1 cellular context compared by ENCODE assay signal in genomic region chr1:185672719-185673360, GRCh38.
TF ChIP-seq lines count a peak whose summit lies in the region.

No MANE protein-coding gene starts in this region.

TF ChIP-seq in HepG2, 621 proteins besides CTCF, POLR2A, EP300 and RAD21 (continued from another document):
- TF ChIP-seq, protein P1, sequence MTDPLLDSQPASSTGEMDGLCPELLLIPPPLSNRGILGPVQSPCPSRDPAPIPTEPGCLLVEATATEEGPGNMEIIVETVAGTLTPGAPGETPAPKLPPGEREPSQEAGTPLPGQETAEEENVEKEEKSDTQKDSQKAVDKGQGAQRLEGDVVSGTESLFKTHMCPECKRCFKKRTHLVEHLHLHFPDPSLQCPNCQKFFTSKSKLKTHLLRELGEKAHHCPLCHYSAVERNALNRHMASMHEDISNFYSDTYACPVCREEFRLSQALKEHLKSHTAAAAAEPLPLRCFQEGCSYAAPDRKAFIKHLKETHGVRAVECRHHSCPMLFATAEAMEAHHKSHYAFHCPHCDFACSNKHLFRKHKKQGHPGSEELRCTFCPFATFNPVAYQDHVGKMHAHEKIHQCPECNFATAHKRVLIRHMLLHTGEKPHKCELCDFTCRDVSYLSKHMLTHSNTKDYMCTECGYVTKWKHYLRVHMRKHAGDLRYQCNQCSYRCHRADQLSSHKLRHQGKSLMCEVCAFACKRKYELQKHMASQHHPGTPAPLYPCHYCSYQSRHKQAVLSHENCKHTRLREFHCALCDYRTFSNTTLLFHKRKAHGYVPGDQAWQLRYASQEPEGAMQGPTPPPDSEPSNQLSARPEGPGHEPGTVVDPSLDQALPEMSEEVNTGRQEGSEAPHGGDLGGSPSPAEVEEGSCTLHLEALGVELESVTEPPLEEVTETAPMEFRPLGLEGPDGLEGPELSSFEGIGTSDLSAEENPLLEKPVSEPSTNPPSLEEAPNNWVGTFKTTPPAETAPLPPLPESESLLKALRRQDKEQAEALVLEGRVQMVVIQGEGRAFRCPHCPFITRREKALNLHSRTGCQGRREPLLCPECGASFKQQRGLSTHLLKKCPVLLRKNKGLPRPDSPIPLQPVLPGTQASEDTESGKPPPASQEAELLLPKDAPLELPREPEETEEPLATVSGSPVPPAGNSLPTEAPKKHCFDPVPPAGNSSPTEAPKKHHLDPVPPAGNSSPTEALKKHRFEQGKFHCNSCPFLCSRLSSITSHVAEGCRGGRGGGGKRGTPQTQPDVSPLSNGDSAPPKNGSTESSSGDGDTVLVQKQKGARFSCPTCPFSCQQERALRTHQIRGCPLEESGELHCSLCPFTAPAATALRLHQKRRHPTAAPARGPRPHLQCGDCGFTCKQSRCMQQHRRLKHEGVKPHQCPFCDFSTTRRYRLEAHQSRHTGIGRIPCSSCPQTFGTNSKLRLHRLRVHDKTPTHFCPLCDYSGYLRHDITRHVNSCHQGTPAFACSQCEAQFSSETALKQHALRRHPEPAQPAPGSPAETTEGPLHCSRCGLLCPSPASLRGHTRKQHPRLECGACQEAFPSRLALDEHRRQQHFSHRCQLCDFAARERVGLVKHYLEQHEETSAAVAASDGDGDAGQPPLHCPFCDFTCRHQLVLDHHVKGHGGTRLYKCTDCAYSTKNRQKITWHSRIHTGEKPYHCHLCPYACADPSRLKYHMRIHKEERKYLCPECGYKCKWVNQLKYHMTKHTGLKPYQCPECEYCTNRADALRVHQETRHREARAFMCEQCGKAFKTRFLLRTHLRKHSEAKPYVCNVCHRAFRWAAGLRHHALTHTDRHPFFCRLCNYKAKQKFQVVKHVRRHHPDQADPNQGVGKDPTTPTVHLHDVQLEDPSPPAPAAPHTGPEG (CRISPR knock-in tag; IDR thresholded peaks at IDR 0.05) = no peak
- TF ChIP-seq THAP8 (CRISPR knock-in tag; IDR thresholded peaks at IDR 0.05; ENCODE audit: borderline replicate concordance) (no peak), GABPB1 (CRISPR knock-in tag; IDR thresholded peaks at IDR 0.05) (no peak)
TF ChIP-seq in HepG2: peak in this region for 0.
